13 cellular contexts compared by ENCODE assay signal in the genomic region with DNA sequence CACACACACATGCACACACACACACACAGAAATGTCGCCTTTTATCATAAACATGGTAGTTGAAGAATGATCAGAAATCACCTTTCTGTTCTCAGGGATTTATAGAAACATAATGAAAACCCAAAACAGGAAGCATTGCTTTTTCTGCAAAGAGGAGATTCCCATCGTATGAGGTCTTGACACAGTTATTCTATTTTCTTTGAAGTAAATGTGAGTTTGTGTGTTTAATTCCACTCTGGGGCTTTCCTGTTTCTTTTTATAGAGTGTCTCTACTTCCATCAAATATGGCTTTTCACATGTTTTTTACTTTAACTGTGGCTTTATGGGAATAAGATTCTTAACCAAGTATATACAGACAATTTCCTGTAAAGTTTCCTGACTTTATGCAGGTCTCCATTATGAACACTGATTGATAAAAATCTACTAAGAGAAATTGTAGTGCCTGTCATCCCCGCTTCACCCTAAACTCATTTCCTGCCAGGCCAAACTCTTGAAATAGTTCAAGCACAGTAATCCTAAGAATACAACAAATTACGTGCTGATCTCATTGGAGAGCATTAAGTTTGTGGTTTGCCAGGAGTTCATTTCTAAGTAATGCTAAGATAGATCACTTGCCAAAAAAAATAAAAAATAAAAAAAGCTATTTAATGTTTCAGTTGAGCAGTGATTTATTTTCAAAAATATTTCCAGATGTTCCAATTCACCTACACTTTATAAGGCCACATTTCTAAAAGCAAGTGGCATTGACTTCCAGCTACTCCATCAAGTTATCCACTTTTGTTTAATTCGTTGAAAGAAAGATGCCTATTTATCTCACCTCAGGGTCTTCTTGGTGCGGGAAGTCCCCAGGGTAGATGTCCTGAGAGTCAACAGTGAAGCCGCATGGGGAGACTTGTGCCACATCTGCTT. TPM values are rescaled to one million over a fixed set of nuclear protein-coding genes. Genes with fewer than 3 reads are reported as not detected.
DNase-seq lines count a peak whose midpoint lies in the region; ATAC-seq, FAIRE-seq and TF ChIP-seq lines count a peak whose summit lies in the region.
"Had no signal": no experiment of that assay in that cellular context is flagged by ENCODE, and none has a peak within 500 bp of the region (broad histone marks: within the 10 kb centered on the region; RNA-seq: fewer than 3 reads in every experiment).

No MANE protein-coding gene starts in this region.

- no peaks in the 10 kb centered on the region for H4K20me1 ChIP-seq in GM12878 (ENCODE audit: control insufficient read depth, insufficient read depth)

- in situ Hi-C loops in GM12878 (cut with MboI), result no loop called here

- TF ChIP-seq POLR2A in H54 (IDR thresholded peaks at IDR 0.05; ENCODE audit: low read depth, low read length) (no peak), GM12878 (IDR thresholded peaks at IDR 0.05; ENCODE audit: low read depth, low read length) (no peak)

- H3K4me3 ChIP-seq in GM12878 (no peak overlapping the region), left ventricle myocardium inferior (no peak overlapping the region), stomach smooth muscle (ENCODE audit: low read length in 2 of 2) (peak overlapping the region; percentile 8 to 47)
- H3K4me3 ChIP-seq: skin epidermis had no signal

- TF ChIP-seq RAD21 in GM12878 (IDR thresholded peaks at IDR 0.05; ENCODE audit: insufficient read depth, low read depth, low read length), result no peak

- H3K36me3 ChIP-seq in GM12878 (ENCODE audit: control insufficient read depth in 2 of 2, insufficient read depth in 2 of 2, low read length in 1 of 2), result no peaks in the 10 kb centered on the region
- H3K36me3 ChIP-seq in left ventricle myocardium inferior, result no peaks in the 10 kb centered on the region
- H3K36me3 ChIP-seq in stomach smooth muscle (ENCODE audit: control insufficient read depth in 2 of 2, insufficient read depth in 2 of 2, low read length in 2 of 2), result no peaks in the 10 kb centered on the region

- intact Hi-C loops in GM12878 (cut with micrococcal nuclease; ENCODE audit: unreplicated experiment) (no loop called here), left ventricle myocardium inferior (cut with micrococcal nuclease) (no loop called here)

- no peaks in the 10 kb centered on the region for H3K79me2 ChIP-seq in GM12878 (ENCODE audit: control insufficient read depth, insufficient read depth, low read length)

- no peaks in the 10 kb centered on the region for H3K9me3 ChIP-seq in GM12878 (replicated peaks; ENCODE audit: control insufficient read depth, insufficient read depth, low read length)
- H3K9me3 ChIP-seq in left ventricle myocardium inferior (replicated peaks), result no peaks in the 10 kb centered on the region
- no peaks in the 10 kb centered on the region for H3K9me3 ChIP-seq in stomach smooth muscle (ENCODE audit: control insufficient read depth in 2 of 2, low read length in 2 of 2)

- no peaks in the 10 kb centered on the region for H3K4me1 ChIP-seq in GM12878 (ENCODE audit: control insufficient read depth, insufficient read depth, low read length)
- peaks cover 36% of the 10 kb centered on the region for H3K4me1 ChIP-seq in left ventricle myocardium inferior
- peaks cover 26% of the 10 kb centered on the region for H3K4me1 ChIP-seq in stomach smooth muscle (ENCODE audit: control insufficient read depth, insufficient read depth, low read length)

- no peak for TF ChIP-seq CTCF in GM12878 (IDR thresholded peaks at IDR 0.05 in 2 of 3, conservative IDR thresholded peaks at IDR 0.05 in 1 of 3; ENCODE audit: control insufficient read depth in 2 of 3, extremely low read depth in 1 of 3, insufficient read depth in 1 of 3, low read depth in 3 of 3, low read length in 3 of 3)
- TF ChIP-seq CTCF in left ventricle myocardium inferior (IDR thresholded peaks at IDR 0.05; ENCODE audit: borderline replicate concordance), result no peak

- no TSS peak for BruUV-seq in GM12878 (replicated peaks; lab: Mats Ljungman, UMichigan)

- no peak overlapping the region for H3K4me2 ChIP-seq in GM12878 (ENCODE audit: control insufficient read depth, insufficient read depth)

- H2AFZ ChIP-seq in GM12878 (ENCODE audit: control insufficient read depth, low read depth, low read length), result no peak overlapping the region

- POLR2A ChIA-PET in GM12878 (lab: Charles Lee), result no interaction called here

- H3K27me3 ChIP-seq in GM12878 (replicated peaks in 1 of 2; ENCODE audit: control insufficient read depth in 2 of 2, insufficient read depth in 2 of 2, low read length in 1 of 2), result no peaks in the 10 kb centered on the region
- H3K27me3 ChIP-seq in left ventricle myocardium inferior (ENCODE audit: low read depth), result no peaks in the 10 kb centered on the region
- no peaks in the 10 kb centered on the region for H3K27me3 ChIP-seq in stomach smooth muscle (ENCODE audit: control insufficient read depth in 1 of 2, insufficient read depth in 2 of 2, low read length in 2 of 2)

- WGBS in GM12878 (ENCODE audit: insufficient coverage, insufficient replicate concordance, low lambda C conversion rate, missing lambda C conversion rate), result 25% methylated on average over 7 of the region's 7 CpGs

- no peak overlapping the region for H3K27ac ChIP-seq in GM12878 (ENCODE audit: control insufficient read depth, insufficient read depth)
- peak overlapping the region; percentile 69 for H3K27ac ChIP-seq in left ventricle myocardium inferior (replicated peaks)
- H3K27ac ChIP-seq in stomach smooth muscle (ENCODE audit: low read length), result peak overlapping the region; percentile 58

- H3K9ac ChIP-seq in GM12878 (ENCODE audit: control insufficient read depth, insufficient read depth, low read length), result no peak overlapping the region
- no peak overlapping the region for H3K9ac ChIP-seq in stomach smooth muscle (ENCODE audit: low read length in 2 of 2)

- no peak for DNase-seq in H54 (ENCODE audit: insufficient read length, low spot score)
- DNase-seq in GM12878 (ENCODE audit: low read depth, low spot score), result no peak
- no peak for DNase-seq in left ventricle myocardium inferior
- no peak for DNase-seq in NCI-H2107 (lab: John Stamatoyannopoulos, UW)
- DNase-seq in NK-92 (lab: John Stamatoyannopoulos, UW; ENCODE audit: unreplicated experiment), result no peak
- no peak for DNase-seq in activated CD4-positive, alpha-beta T cell treated with anti-CD3 and anti-CD28 coated beads, Interleukin-2, amount 50 U/mL, for 4 hours
- DNase-seq: kidney had no signal

- RAD21 ChIA-PET in GM12878 (lab: Charles Lee; ENCODE audit: unreplicated experiment), result no interaction called here

- CTCF ChIA-PET in GM12878 (lab: Yijun Ruan, JAX), result no interaction called here

- TF ChIP-seq EP300 in GM12878 (IDR thresholded peaks at IDR 0.05; ENCODE audit: borderline replicate concordance in 1 of 2, control insufficient read depth in 1 of 2, low read depth in 2 of 2, low read length in 2 of 2), result no peak

- SMC1A ChIA-PET in GM12878 (lab: Charles Lee; ENCODE audit: uncharacterized antibody, unreplicated experiment), result no interaction called here

- ATAC-seq in GM12878 (no peak), HG02642 (IDR thresholded peaks at IDR 0.05; ENCODE audit: poor library complexity, unreplicated experiment) (no peak)
- ATAC-seq: stimulated activated memory B cell treated with anti-CD40 and anti-IgM and Interleukin-4, amounts not matched to agents 10 μg/mL and 1 μg/mL and 100 μg/mL, for 72 hours had no signal

- peak; percentile 6 for FAIRE-seq in H54 (lab: Jason Lieb, UNC)
- FAIRE-seq in GM12878 (lab: Jason Lieb, UNC), result no peak
- FAIRE-seq: GM19239, kidney, TTC549 had no signal

TF ChIP-seq in GM12878, 131 proteins besides CTCF, POLR2A, EP300 and RAD21 (continues in another document):
- TF ChIP-seq ZNF217 (IDR thresholded peaks at IDR 0.05) (no peak), BHLHE40 (IDR thresholded peaks at IDR 0.05; ENCODE audit: borderline replicate concordance in 1 of 2, low read depth in 2 of 2, low read length in 1 of 2) (no peak), WRNIP1 (IDR thresholded peaks at IDR 0.05; ENCODE audit: borderline replicate concordance, low read depth, low read length) (no peak), FOXM1 (IDR thresholded peaks at IDR 0.05; ENCODE audit: low read depth, low read length) (0 out of 2 replicates have a peak, but pooled peaks have one; percentile 4)

RNA-seq across cellular contexts. Expression of a gene that starts 52.3 kb away (rescaled TPM):
- total RNA-seq in GM12878 (2013; cell fraction: nucleolus; rRNA removed), result 66.0 and 67.9 TPM in 2 replicates
- total RNA-seq in GM12878 (2014; rRNA removed) (183 and 215 TPM in 2 replicates), GM12878 (2014; rRNA removed; fragmentation: Illumina TruSeq; extraction: Trizol) (278 and 293 TPM in 2 replicates), GM12878 (2021) (160 and 163 TPM in 2 replicates), left ventricle myocardium inferior (103 TPM)
- 42.3 TPM for polyA plus RNA-seq in GM12878 (2011; ENCODE audit: low read depth)
- polyA plus RNA-seq in GM12878 (2011; rRNA removed) (189 and 321 TPM in 2 replicates), GM12878 (2014; fragmentation: Illumina TruSeq; extraction: Trizol) (414 and 629 TPM in 2 replicates), GM12878 (2014; fragmentation: Nextera tagmentation; extraction: Ambion mirVana) (100 to 1,000 TPM; 709 to 809 TPM), GM12878 (2014; rRNA removed) (152 and 219 TPM in 2 replicates), GM12878 (2016; fragmentation: Nextera tagmentation; extraction: Ambion mirVana) (100 to 1,000 TPM; 697 to 703 TPM)
- polyA plus RNA-seq in GM12878 (2011; cell fraction: cytosol; rRNA removed), result 111 and 212 TPM in 2 replicates
- polyA plus RNA-seq in GM12878 (2011; cell fraction: nucleus; rRNA removed), result 86.0 and 96.1 TPM in 2 replicates
- 517 and 557 TPM in 2 replicates for polyA plus RNA-seq in GM12878 (2012)
- 96.2 and 141 TPM in 2 replicates for polyA minus RNA-seq in GM12878 (2011; rRNA and poly(A)+ RNA removed)
- 27.9 and 44.8 TPM in 2 replicates for polyA minus RNA-seq in GM12878 (2011; cell fraction: cytosol; rRNA and poly(A)+ RNA removed)
- polyA minus RNA-seq in GM12878 (2011; cell fraction: nucleus; rRNA and poly(A)+ RNA removed), result 25.1 and 29.4 TPM in 2 replicates

Comparison
In these comparisons a context has a peak if more than half of its experiments do, and no peak if none do; other contexts are left out.
1. H3K4me3 ChIP-seq: peak in stomach smooth muscle (2 of 2); none in GM12878 (single experiment) and left ventricle myocardium inferior (single experiment).